1 cellular context compared by ENCODE assay signal in the genomic region with DNA sequence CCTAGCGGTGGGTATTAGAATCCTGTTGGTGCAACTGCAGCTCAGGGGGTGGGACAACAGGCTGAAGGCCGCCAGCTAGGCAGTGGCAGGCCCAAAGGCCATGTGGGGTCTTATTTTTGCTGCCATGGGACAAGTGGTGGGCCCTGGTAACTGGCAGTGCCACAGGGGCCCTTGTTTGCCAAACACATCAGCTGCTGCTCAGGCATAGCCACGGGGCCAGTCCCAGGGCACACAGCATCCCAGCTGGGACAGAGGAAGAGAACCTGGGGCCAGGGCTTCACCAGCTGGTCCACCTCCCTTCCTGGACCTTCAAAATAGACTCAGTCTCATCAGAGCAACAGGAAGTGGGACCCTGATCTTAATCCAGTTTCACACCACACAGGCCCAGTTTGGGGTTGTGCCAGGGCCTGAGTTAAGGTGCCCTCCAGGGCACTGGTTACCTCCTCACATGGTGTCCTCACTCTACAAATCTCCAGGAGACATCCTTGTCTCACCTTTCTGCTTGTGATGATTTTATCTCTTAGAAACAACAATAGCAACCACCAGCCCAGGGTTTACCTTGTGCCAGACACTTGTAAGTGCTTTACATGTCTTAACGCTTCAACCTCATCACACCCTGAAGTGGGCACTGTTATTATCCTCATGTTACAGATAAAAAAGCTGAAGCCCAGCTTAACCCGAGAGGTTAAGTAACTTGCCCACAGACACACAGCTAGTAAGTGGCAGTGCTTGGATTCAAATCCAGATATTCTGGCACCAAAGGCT.
TF ChIP-seq lines count a peak whose summit lies in the region.

No MANE protein-coding gene starts in this region.

TF ChIP-seq in K562, 482 proteins besides CTCF, POLR2A, EP300 and RAD21:
- TF ChIP-seq SLC30A9 (CRISPR knock-in tag; IDR thresholded peaks at IDR 0.05), result no peak
- peak; percentile 14 for TF ChIP-seq ZFP36 (IDR thresholded peaks at IDR 0.05; ENCODE audit: low read depth, low read length, partially characterized antibody)
- no peak for TF ChIP-seq FOXA1 (IDR thresholded peaks at IDR 0.05; ENCODE audit: borderline replicate concordance)
TF ChIP-seq in K562: peak in this region for 1.
